Comparison of ENCODE assay signal across 12 cellular contexts in the genomic region with DNA sequence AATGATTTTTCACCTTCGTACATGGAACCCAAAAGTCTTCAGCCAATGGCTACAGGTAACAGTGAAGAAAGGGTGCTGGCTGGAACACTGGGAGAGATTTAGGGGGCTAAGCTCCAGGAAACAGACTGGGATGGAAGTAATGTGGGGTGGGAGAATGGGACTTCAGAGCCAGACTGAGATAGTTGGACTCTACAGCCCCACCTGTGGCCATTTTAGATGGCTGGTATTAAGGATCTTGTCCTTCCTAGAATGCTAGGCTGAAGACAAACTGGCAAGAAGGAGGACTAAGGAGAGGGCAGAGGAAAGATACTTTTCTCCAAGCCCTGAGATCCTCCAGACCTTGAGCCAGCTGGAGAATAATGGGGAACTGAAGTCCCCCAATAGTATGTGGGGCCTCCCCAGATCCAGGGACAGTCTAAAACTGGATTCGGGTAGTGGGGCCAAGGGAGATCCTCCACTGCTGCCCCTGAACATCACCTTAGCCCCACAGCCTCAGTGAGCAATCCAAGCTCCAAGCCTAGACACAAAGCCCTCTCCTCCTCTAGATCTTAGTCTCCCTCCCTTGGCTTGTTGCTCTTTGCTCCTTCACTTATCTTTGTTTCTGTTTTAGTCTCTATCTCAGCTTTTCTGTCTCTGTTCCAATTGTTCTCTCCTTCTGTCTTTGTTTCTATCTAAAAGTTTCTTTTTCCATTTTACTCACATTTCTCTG. TPM values are rescaled to one million over a fixed set of nuclear protein-coding genes. Genes with fewer than 3 reads are reported as not detected.
A peak's percentile ranks its signal among the peaks of the same experiment; 100 is the strongest.
DNase-seq lines count a peak whose midpoint lies in the region; ATAC-seq and TF ChIP-seq lines count a peak whose summit lies in the region.
"Had no signal": no experiment of that assay in that cellular context is flagged by ENCODE, and none has a peak within 500 bp of the region (broad histone marks: within the 10 kb centered on the region; RNA-seq: fewer than 3 reads in every experiment).

No MANE protein-coding gene starts in this region.

- no peaks in the 10 kb centered on the region for H3K27me3 ChIP-seq in Peyer's patch
- H3K27me3 ChIP-seq in fibroblast of lung (ENCODE audit: control insufficient read depth, insufficient read depth, low read length): no peaks in the 10 kb centered on the region
- H3K27me3 ChIP-seq in thoracic aorta (replicated peaks; ENCODE audit: insufficient read depth): no peaks in the 10 kb centered on the region

- H3K4me2 ChIP-seq in fibroblast of lung (ENCODE audit: extremely low read depth, insufficient read depth, low read length): no peak overlapping the region

- no peak overlapping the region for H2AFZ ChIP-seq in fibroblast of lung (ENCODE audit: low read length)

- H3K9me3 Mint-ChIP-seq in activated naive CD4-positive, alpha-beta T cell treated with anti-CD3 and anti-CD28 coated beads, Interleukin-2, amount 50 U/mL, for 72 hours: peaks cover 0 to 7% of the 10 kb centered on the region in 2 donors
- H3K9me3 Mint-ChIP-seq: immature natural killer cell had no signal

- H3K9me3 ChIP-seq in Peyer's patch: no peaks in the 10 kb centered on the region
- no peaks in the 10 kb centered on the region for H3K9me3 ChIP-seq in fibroblast of lung (ENCODE audit: control insufficient read depth, insufficient read depth, low read depth, low read length)
- no peaks in the 10 kb centered on the region for H3K9me3 ChIP-seq in thoracic aorta

- no peak overlapping the region for H3K9ac ChIP-seq in fibroblast of lung (ENCODE audit: insufficient read depth, low read length)

- H3K27ac ChIP-seq in Peyer's patch: peak overlapping the region in 3 of 4 donors; percentile 32 to 83 (median 69)
- no peak overlapping the region for H3K27ac ChIP-seq in fibroblast of lung (ENCODE audit: insufficient read depth, low read length)
- peak overlapping the region; percentile 87 to 93 for H3K27ac ChIP-seq in thoracic aorta
- H3K27ac ChIP-seq: C4-2B had no signal

- TF ChIP-seq POLR2A in Peyer's patch (IDR thresholded peaks at IDR 0.05): no peak

- H3K4me1 ChIP-seq in Peyer's patch: no peaks in the 10 kb centered on the region
- peaks cover 4% of the 10 kb centered on the region for H3K4me1 ChIP-seq in fibroblast of lung (ENCODE audit: control insufficient read depth, extremely low read depth, insufficient read depth, low read length)
- peaks cover 28 to 61% of the 10 kb centered on the region in 2 donors for H3K4me1 ChIP-seq in thoracic aorta (ENCODE audit: control insufficient read depth in 1 of 2, low read depth in 2 of 2)

- no peaks in the 10 kb centered on the region for H4K20me1 ChIP-seq in fibroblast of lung (ENCODE audit: control insufficient read depth, extremely low read depth, insufficient read depth, low read length)

- H3K27ac Mint-ChIP-seq in activated naive CD4-positive, alpha-beta T cell treated with anti-CD3 and anti-CD28 coated beads, Interleukin-2, amount 50 U/mL, for 72 hours: peak overlapping the region; percentile 17 to 91

- TF ChIP-seq CTCF in Peyer's patch (IDR thresholded peaks at IDR 0.05) (no peak), fibroblast of lung (conservative IDR thresholded peaks at IDR 0.05 in 1 of 2, IDR thresholded peaks at IDR 0.05 in 1 of 2; ENCODE audit: low read depth in 1 of 2, low read length in 2 of 2) (peak; percentile 8 to 19), thoracic aorta (IDR thresholded peaks at IDR 0.05) (no peak)

- peak; percentile 66 to 89 for ATAC-seq in activated naive CD4-positive, alpha-beta T cell treated with anti-CD3 and anti-CD28 coated beads, Interleukin-2, amount 50 U/mL, for 72 hours
- no peak for ATAC-seq in thoracic aorta (ENCODE audit: insufficient number of reproducible peaks, low FRiP score, low read depth)

- H3K36me3 ChIP-seq in Peyer's patch: no peaks in the 10 kb centered on the region
- no peaks in the 10 kb centered on the region for H3K36me3 ChIP-seq in fibroblast of lung (ENCODE audit: control insufficient read depth, insufficient read depth, low read length)
- no peaks in the 10 kb centered on the region for H3K36me3 ChIP-seq in thoracic aorta

- peak in 1 of 2 donors; percentile 25 for DNase-seq in activated naive CD4-positive, alpha-beta T cell treated with anti-CD3 and anti-CD28 coated beads, Interleukin-2, amount 50 U/mL, for 72 hours (ENCODE audit: low spot score in 2 of 2)
- DNase-seq in activated naive CD4-positive, alpha-beta T cell treated with Interleukin-2 at 50 U/mL for 16 hours: no peak
- DNase-seq in Peyer's patch (no peak), fibroblast of lung (ENCODE audit: low read depth in 2 of 2) (no peak), thoracic aorta (ENCODE audit: low spot score) (no peak), NCI-H2196 treated with DMSO at 0.1 percent for 48 hours (lab: John Stamatoyannopoulos, UW; ENCODE audit: unreplicated experiment) (no peak), HPDE6-E6E7 (ENCODE audit: extremely low spot score) (no peak)
- DNase-seq in activated CD4-positive, alpha-beta T cell treated with anti-CD3 and anti-CD28 coated beads for 1 hour: no peak
- DNase-seq: activated CD4-positive, alpha-beta T cell treated with anti-CD3 and anti-CD28 coated beads, Interleukin-2, amount 50 U/mL, for 48 hours; immature natural killer cell; KBM-7 had no signal

- no peaks in the 10 kb centered on the region for H3K79me2 ChIP-seq in fibroblast of lung (ENCODE audit: control insufficient read depth, insufficient read depth, low read length)

- H3K4me3 ChIP-seq in Peyer's patch (no peak overlapping the region), fibroblast of lung (replicated peaks in 1 of 4; ENCODE audit: control extremely low read depth in 1 of 4, insufficient read depth in 1 of 4, low read depth in 3 of 4, low read length in 4 of 4) (no peak overlapping the region), thoracic aorta (no peak overlapping the region)

- H3K36me3 Mint-ChIP-seq in activated naive CD4-positive, alpha-beta T cell treated with anti-CD3 and anti-CD28 coated beads, Interleukin-2, amount 50 U/mL, for 72 hours: no peaks in the 10 kb centered on the region

RNA-seq across cellular contexts. Expression of gene RRAS2, which starts 16.1 kb away (rescaled TPM):
- 10 to 100 TPM; 32.7 to 56.6 TPM for total RNA-seq in activated naive CD4-positive, alpha-beta T cell treated with anti-CD3 and anti-CD28 coated beads, Interleukin-2, amount 50 U/mL, for 72 hours
- total RNA-seq in Peyer's patch (100 to 1,000 TPM in 1 of 4 donors, 10 to 100 TPM in 3; 35.5 to 162 (median 77.6) TPM), fibroblast of lung (101 and 160 TPM in 2 replicates), thoracic aorta (10 to 100 TPM; 39.4 to 47.8 TPM)
- polyA plus RNA-seq in fibroblast of lung: 110 and 178 TPM in 2 replicates
- polyA plus RNA-seq in fibroblast of lung (2012): 111 and 172 TPM in 2 replicates
- 2.6 and 6.5 TPM in 2 replicates for polyA minus RNA-seq in fibroblast of lung (ENCODE audit: low replicate concordance)

Comparison
In these comparisons a context has a peak if more than half of its experiments do, and no peak if none do; other contexts are left out.
1. CTCF ChIP-seq: peak in fibroblast of lung (2 of 2); none in Peyer's patch (0 of 6) and thoracic aorta (single experiment).